16 cellular contexts compared by ENCODE assay signal in the genomic region with DNA sequence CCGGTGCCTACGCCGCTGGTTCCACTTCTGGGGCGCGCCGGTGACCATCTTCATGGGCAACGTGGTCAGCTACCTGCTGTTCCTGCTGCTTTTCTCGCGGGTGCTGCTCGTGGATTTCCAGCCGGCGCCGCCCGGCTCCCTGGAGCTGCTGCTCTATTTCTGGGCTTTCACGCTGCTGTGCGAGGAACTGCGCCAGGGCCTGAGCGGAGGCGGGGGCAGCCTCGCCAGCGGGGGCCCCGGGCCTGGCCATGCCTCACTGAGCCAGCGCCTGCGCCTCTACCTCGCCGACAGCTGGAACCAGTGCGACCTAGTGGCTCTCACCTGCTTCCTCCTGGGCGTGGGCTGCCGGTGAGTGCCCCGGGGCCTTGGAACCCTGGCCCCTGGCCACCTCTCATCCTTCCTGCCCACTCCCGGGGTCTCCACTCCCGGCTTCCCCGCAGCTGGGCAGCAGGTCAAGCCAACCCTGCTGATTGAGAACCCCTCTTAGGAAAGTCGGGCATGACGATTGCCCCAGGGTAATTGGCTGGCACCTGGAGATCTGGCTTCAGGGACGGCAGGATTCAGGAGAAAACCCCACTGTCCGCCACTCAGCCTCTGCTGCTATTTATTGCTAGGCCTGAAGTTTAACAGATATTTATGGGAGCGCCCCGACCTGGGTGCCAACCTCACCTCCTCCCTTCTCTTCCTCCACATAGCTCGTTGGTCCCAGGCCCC. TPM values are rescaled to one million over a fixed set of nuclear protein-coding genes. Genes with fewer than 3 reads are reported as not detected.
A peak's percentile ranks its signal among the peaks of the same experiment; 100 is the strongest.
DNase-seq lines count a peak whose midpoint lies in the region; ATAC-seq and TF ChIP-seq lines count a peak whose summit lies in the region.
"Had no signal": no experiment of that assay in that cellular context is flagged by ENCODE, and none has a peak within 500 bp of the region (broad histone marks: within the 10 kb centered on the region; RNA-seq: fewer than 3 reads in every experiment).

No MANE protein-coding gene starts in this region.

- POLR2A ChIA-PET in RWPE1 (lab: Yijun Ruan, JAX; ENCODE audit: low non-redundant PET), result no interaction called here

- intact Hi-C loops in left lung (cut with DNase I) (no loop called here), vagina (cut with DNase I) (no loop called here)

- H3K4me1 ChIP-seq in left lung (peaks cover 0 to 17% of the 10 kb centered on the region in 2 donors), vagina (no peaks in the 10 kb centered on the region)

- peak overlapping the region in 1 of 2 donors; percentile 33 for H3K27ac ChIP-seq in left lung
- peak overlapping the region; percentile 29 for H3K27ac ChIP-seq in vagina
- H3K27ac ChIP-seq in RWPE1, result no peak overlapping the region
- H3K27ac ChIP-seq: A549 had no signal

- DNase-seq in NCI-H2029 (lab: John Stamatoyannopoulos, UW) (peak; percentile 61), NCI-H2029 treated with DMSO at 0.1 percent for 48 hours (lab: John Stamatoyannopoulos, UW) (no peak), cerebellar cortex (ENCODE audit: low spot score) (peak; percentile 25), left lung (peak in 1 of 2 donors; percentile 72), vagina (ENCODE audit: extremely low spot score in 2 of 2) (no peak), RWPE1 (ENCODE audit: low spot score) (no peak)
- DNase-seq in activated CD4-positive, alpha-beta T cell treated with anti-CD3 and anti-CD28 coated beads for 4 hours, result no peak
- no peak for DNase-seq in stimulated activated CD4-positive, alpha-beta T cell treated with anti-CD3 and anti-CD28 coated beads, Interleukin-4, amount 100 ng/mL, for 24 hours
- DNase-seq: activated naive CD4-positive, alpha-beta T cell treated with anti-CD3 and anti-CD28 coated beads, Interleukin-2, amount 50 U/mL, for 16 hours; HCEC 1CT; naive B cell; NCI-H2171; Peyer's patch; trophoblast cell had no signal

- ATAC-seq in left lung, result peak; percentile 24
- ATAC-seq: A549 had no signal

- H3K27me3 ChIP-seq in left lung, result no peaks in the 10 kb centered on the region
- no peaks in the 10 kb centered on the region for H3K27me3 ChIP-seq in vagina
- H3K27me3 ChIP-seq: Peyer's patch had no signal

- no peaks in the 10 kb centered on the region for H3K9me3 ChIP-seq in left lung
- H3K9me3 ChIP-seq in vagina, result no peaks in the 10 kb centered on the region
- H3K9me3 ChIP-seq: A549, Peyer's patch had no signal

- TF ChIP-seq CTCF in left lung (IDR thresholded peaks at IDR 0.05) (no peak), vagina (IDR thresholded peaks at IDR 0.05) (no peak), RWPE1 (conservative IDR thresholded peaks at IDR 0.05; ENCODE audit: low read depth) (no peak)

- H3K36me3 ChIP-seq in left lung, result peaks cover 0 to 15% of the 10 kb centered on the region in 2 donors
- H3K36me3 ChIP-seq in vagina, result peaks cover 0 to 20% of the 10 kb centered on the region in 2 donors

- CTCF ChIA-PET in RWPE1 (lab: Yijun Ruan, JAX), result no interaction called here

- no peak for TF ChIP-seq POLR2A in vagina (IDR thresholded peaks at IDR 0.05)

- H3K4me3 ChIP-seq in left lung, result no peak overlapping the region
- peak overlapping the region in 1 of 2 donors; percentile 3 for H3K4me3 ChIP-seq in vagina
- H3K4me3 ChIP-seq: A549, Peyer's patch had no signal

RNA-seq across cellular contexts. Expression of a gene that starts 39.1 kb away (rescaled TPM):
- 10 to 100 TPM; 32.5 to 61.7 TPM for total RNA-seq in left lung
- total RNA-seq in vagina, result 22.8 TPM

RNA-seq across cellular contexts. Expression of a gene that starts 41.5 kb away (rescaled TPM):
- total RNA-seq in left lung (1 to 10 TPM in 1 of 2 donors, under 1 TPM in 1; 0.26 to 1.5 TPM), vagina (0.25 TPM)
- total RNA-seq: fibroblast of lung had no signal

Comparison
In these comparisons a context has a peak if more than half of its experiments do, and no peak if none do; other contexts are left out.
1. DNase-seq: peak in NCI-H2029 (single experiment) and cerebellar cortex (single experiment); none in NCI-H2029 treated with DMSO at 0.1 percent for 48 hours (single experiment), vagina (0 of 2), RWPE1 (single experiment), activated CD4-positive, alpha-beta T cell treated with anti-CD3 and anti-CD28 coated beads for 4 hours (0 of 2) and stimulated activated CD4-positive, alpha-beta T cell treated with anti-CD3 and anti-CD28 coated beads, Interleukin-4, amount 100 ng/mL, for 24 hours (single experiment).